32 cellular contexts compared by ENCODE assay signal in the genomic region with DNA sequence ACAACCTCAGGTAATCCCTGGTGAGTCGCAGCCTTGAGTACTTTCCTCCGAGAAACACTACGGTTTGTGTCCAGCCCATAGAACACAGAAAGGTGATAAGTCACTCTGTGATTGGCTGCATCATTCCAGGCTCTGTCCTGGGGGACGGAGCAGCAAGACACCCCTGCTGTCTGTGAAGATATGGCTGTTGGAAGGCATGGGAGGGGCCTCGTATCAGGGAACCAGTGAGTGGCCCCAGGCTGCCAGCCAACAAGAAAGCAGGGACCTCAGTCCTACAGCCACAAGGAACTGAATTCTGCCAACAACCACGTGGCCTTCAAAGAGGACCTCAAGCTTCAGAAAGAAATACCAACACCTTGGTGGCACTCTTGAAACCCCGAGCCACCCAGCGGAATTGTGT. TPM values are rescaled to one million over a fixed set of nuclear protein-coding genes. Genes with fewer than 3 reads are reported as not detected.
"Had no signal": no experiment of that assay in that cellular context is flagged by ENCODE, and none has a peak within 500 bp of the region (broad histone marks: within the 10 kb centered on the region; RNA-seq: fewer than 3 reads in every experiment).

No MANE protein-coding gene starts in this region.

- H3K36me3 ChIP-seq: ascending aorta, breast epithelium, cardiac muscle cell, colonic mucosa, esophagus muscularis mucosa, gastrocnemius medialis had no signal

- H3K4me3 Mint-ChIP-seq: activated CD4-positive, alpha-beta memory T cell treated with anti-CD3 and anti-CD28 coated beads, Interleukin-2, amount 10 ng/mL, durations not matched to agents 7 days and 5 days; activated CD4-positive, alpha-beta T cell treated with anti-CD3 and anti-CD28 coated beads, Interleukin-2, amount 10 ng/mL, durations not matched to agents 7 days and 5 days; activated naive CD4-positive, alpha-beta T cell treated with anti-CD3 and anti-CD28 coated beads, Interleukin-2, amount 10 ng/mL, durations not matched to agents 7 days and 5 days; activated naive CD8-positive, alpha-beta T cell treated with anti-CD3 and anti-CD28 coated beads, Interleukin-2, amount 10 ng/mL, durations not matched to agents 7 days and 5 days; activated T-cell treated with anti-CD3 and anti-CD28 coated beads, Interleukin-2, amount 50 U/mL, for 24 hours; activated T-cell treated with anti-CD3 and anti-CD28 coated beads, Interleukin-2, amount 50 U/mL, for 72 hours; T-helper 17 cell; T-helper 2 cell treated with Interferon-gamma antibody and Interleukin-4, amounts not matched to agents 5 μg/mL and 100 μg/mL, for 36 hours had no signal

- ATAC-seq: activated naive CD4-positive, alpha-beta T cell treated with anti-CD3 and anti-CD28 coated beads, Interleukin-2, amount 50 U/mL, for 72 hours; activated T-cell treated with anti-CD3 and anti-CD28 coated beads, Interleukin-2, amount 50 U/mL, for 72 hours; foreskin keratinocyte; gastrocnemius medialis; T-helper 17 cell had no signal

- H3K4me3 ChIP-seq: ascending aorta, breast epithelium, cardiac muscle cell, colonic mucosa, esophagus muscularis mucosa, gastrocnemius medialis had no signal

- DNase-seq: activated CD4-positive, alpha-beta memory T cell treated with anti-CD3 and anti-CD28 coated beads, Interleukin-2, amount 10 ng/mL, durations not matched to agents 7 days and 5 days; activated CD4-positive, alpha-beta T cell treated with anti-CD3 and anti-CD28 coated beads for 1 hour; activated CD4-positive, alpha-beta T cell treated with anti-CD3 and anti-CD28 coated beads for 4 hours; activated CD4-positive, alpha-beta T cell treated with anti-CD3 and anti-CD28 coated beads, Interleukin-2, amount 10 ng/mL, durations not matched to agents 7 days and 5 days; activated CD4-positive, alpha-beta T cell treated with anti-CD3 and anti-CD28 coated beads, Interleukin-2, amount 50 U/mL, for 4 hours; activated CD8-positive, alpha-beta memory T cell treated with anti-CD3 and anti-CD28 coated beads, Interleukin-2, amount 50 U/mL, for 48 hours; activated gamma-delta T cell; activated naive CD4-positive, alpha-beta T cell; activated naive CD4-positive, alpha-beta T cell treated with anti-CD3 and anti-CD28 coated beads, Interleukin-2, amount 10 ng/mL, durations not matched to agents 7 days and 5 days; activated naive CD8-positive, alpha-beta T cell treated with anti-CD3 and anti-CD28 coated beads, Interleukin-2, amount 10 ng/mL, durations not matched to agents 7 days and 5 days; activated T-cell treated with anti-CD3 and anti-CD28 coated beads for 4 hours; activated T-cell treated with anti-CD3 and anti-CD28 coated beads, Interleukin-2, amount 50 U/mL, for 24 hours; activated T-cell treated with anti-CD3 and anti-CD28 coated beads, Interleukin-2, amount 50 U/mL, for 72 hours; central memory CD4-positive, alpha-beta T cell; cerebellar nuclear complex; colonic mucosa; effector CD8-positive, alpha-beta T cell; erythroblast; foreskin keratinocyte; glutamatergic neuron; T-helper 1 cell; T-helper 17 cell; T1000 had no signal

- H3K27me3 ChIP-seq: cardiac muscle cell, gastrocnemius medialis had no signal

- H3K27me3 Mint-ChIP-seq: brain had no signal

- H3K9me3 Mint-ChIP-seq: activated CD4-positive, alpha-beta memory T cell treated with anti-CD3 and anti-CD28 coated beads, Interleukin-2, amount 10 ng/mL, durations not matched to agents 7 days and 5 days had no signal

- H3K36me3 Mint-ChIP-seq: activated naive CD4-positive, alpha-beta T cell treated with anti-CD3 and anti-CD28 coated beads, Interleukin-2, amount 10 ng/mL, durations not matched to agents 7 days and 5 days; activated naive CD8-positive, alpha-beta T cell treated with anti-CD3 and anti-CD28 coated beads, Interleukin-2, amount 10 ng/mL, durations not matched to agents 7 days and 5 days had no signal

- H3K27ac Mint-ChIP-seq: activated CD4-positive, alpha-beta memory T cell treated with anti-CD3 and anti-CD28 coated beads, Interleukin-2, amount 10 ng/mL, durations not matched to agents 7 days and 5 days; activated CD4-positive, alpha-beta T cell treated with anti-CD3 and anti-CD28 coated beads, Interleukin-2, amount 10 ng/mL, durations not matched to agents 7 days and 5 days; activated naive CD4-positive, alpha-beta T cell treated with anti-CD3 and anti-CD28 coated beads, Interleukin-2, amount 10 ng/mL, durations not matched to agents 7 days and 5 days; activated naive CD4-positive, alpha-beta T cell treated with anti-CD3 and anti-CD28 coated beads, Interleukin-2, amount 50 U/mL, for 72 hours; activated naive CD8-positive, alpha-beta T cell treated with anti-CD3 and anti-CD28 coated beads, Interleukin-2, amount 10 ng/mL, durations not matched to agents 7 days and 5 days; activated T-cell treated with anti-CD3 and anti-CD28 coated beads, Interleukin-2, amount 50 U/mL, for 24 hours; activated T-cell treated with anti-CD3 and anti-CD28 coated beads, Interleukin-2, amount 50 U/mL, for 72 hours; brain; T-helper 17 cell; T-helper 2 cell treated with Interferon-gamma antibody and Interleukin-4, amounts not matched to agents 5 μg/mL and 100 μg/mL, for 36 hours had no signal

RNA-seq across cellular contexts. Expression of gene PTK6, which starts 31.9 kb away (rescaled TPM):
- total RNA-seq: ascending aorta, cardiac muscle cell had no signal

RNA-seq across cellular contexts. Expression of gene KCNQ2, which starts 32.8 kb away (rescaled TPM):
- total RNA-seq: activated CD4-positive, alpha-beta memory T cell treated with anti-CD3 and anti-CD28 coated beads, Interleukin-2, amount 10 ng/mL, durations not matched to agents 7 days and 5 days; ascending aorta; breast epithelium; dermis microvascular lymphatic vessel endothelial cell; foreskin keratinocyte; gastrocnemius medialis; T-helper 17 cell had no signal

RNA-seq across cellular contexts. Expression of gene SRMS, which starts 42.3 kb away (rescaled TPM):
- total RNA-seq: activated CD4-positive, alpha-beta memory T cell treated with anti-CD3 and anti-CD28 coated beads, Interleukin-2, amount 10 ng/mL, durations not matched to agents 7 days and 5 days; activated CD4-positive, alpha-beta T cell treated with anti-CD3 and anti-CD28 coated beads, Interleukin-2, amount 10 ng/mL, durations not matched to agents 7 days and 5 days; activated naive CD4-positive, alpha-beta T cell treated with anti-CD3 and anti-CD28 coated beads, Interleukin-2, amount 50 U/mL, for 72 hours; activated naive CD8-positive, alpha-beta T cell treated with anti-CD3 and anti-CD28 coated beads, Interleukin-2, amount 10 ng/mL, durations not matched to agents 7 days and 5 days; activated T-cell treated with anti-CD3 and anti-CD28 coated beads, Interleukin-2, amount 50 U/mL, for 72 hours; ascending aorta; cardiac muscle cell; dermis microvascular lymphatic vessel endothelial cell; esophagus muscularis mucosa; gastrocnemius medialis; T-helper 17 cell had no signal
